8 cellular contexts compared by ENCODE assay signal in genomic region chr10:5692476-5693358, GRCh38. TPM values are rescaled to one million over a fixed set of nuclear protein-coding genes. Genes with fewer than 3 reads are reported as not detected.
DNase-seq lines count a peak whose midpoint lies in the region; ATAC-seq and TF ChIP-seq lines count a peak whose summit lies in the region.

No MANE protein-coding gene starts in this region.

- peak overlapping the region; percentile 78 for H3K4me3 ChIP-seq in DOHH2 (ENCODE audit: low read length)
- H3K4me3 ChIP-seq in neutrophil (ENCODE audit: low read depth in 1 of 2, low read length in 1 of 2) = peak overlapping the region; percentile 40 to 59
- peak overlapping the region; percentile 68 to 73 (median 70) for H3K4me3 ChIP-seq in subcutaneous abdominal adipose tissue (ENCODE audit: low read depth in 1 of 5, low read length in 5 of 5)

- H3K27me3 ChIP-seq in DOHH2 (ENCODE audit: control insufficient read depth, low read length) (no peaks in the 10 kb centered on the region), foreskin keratinocyte (no peaks in the 10 kb centered on the region), neutrophil (no peaks in the 10 kb centered on the region), subcutaneous abdominal adipose tissue (ENCODE audit: control insufficient read depth in 5 of 5, insufficient read depth in 4 of 5, low read length in 5 of 5) (no peaks in the 10 kb centered on the region)

- H4K20me1 ChIP-seq in DOHH2 (ENCODE audit: control insufficient read depth, insufficient read depth, low read depth, low read length) = 0 out of 2 replicates have a peak, but pooled peaks cover 8% of the 10 kb centered on the region

- H3K9me3 Mint-ChIP-seq in activated T-helper 2 cell treated with anti-CD3 and anti-CD28 coated beads, Interferon-gamma antibody, Interleukin-2, Interleukin-4, amounts not matched to agents 10 μg/mL and 5 μg/mL and 100 μg/mL, durations not matched to agents 14 hours and 24 hours and 36 hours = no peaks in the 10 kb centered on the region

- H3K4me3 Mint-ChIP-seq in activated T-helper 2 cell treated with anti-CD3 and anti-CD28 coated beads, Interferon-gamma antibody, Interleukin-2, Interleukin-4, amounts not matched to agents 10 μg/mL and 5 μg/mL and 100 μg/mL, durations not matched to agents 14 hours and 24 hours and 36 hours (ENCODE audit: low read depth) = peak overlapping the region; percentile 80

- H3K4me1 ChIP-seq in DOHH2 (ENCODE audit: control insufficient read depth, low read length) (peaks cover 63% of the 10 kb centered on the region), foreskin keratinocyte (peaks cover 19% of the 10 kb centered on the region), neutrophil (ENCODE audit: control insufficient read depth in 1 of 2, insufficient read depth in 1 of 2, low read depth in 1 of 2, low read length in 1 of 2) (peaks cover 27 to 36% of the 10 kb centered on the region in 2 experiments), subcutaneous abdominal adipose tissue (ENCODE audit: control insufficient read depth in 5 of 5, insufficient read depth in 5 of 5, low read length in 5 of 5) (peaks cover 2 to 16% (median 15%) of the 10 kb centered on the region in 5 donors)

- H3K9me2 ChIP-seq in DOHH2 (replicated peaks; ENCODE audit: control insufficient read depth, low read length) = no peaks in the 10 kb centered on the region

- H3K9me3 ChIP-seq in DOHH2 (ENCODE audit: control insufficient read depth, insufficient read depth, low read length) = no peaks in the 10 kb centered on the region
- no peaks in the 10 kb centered on the region for H3K9me3 ChIP-seq in neutrophil
- H3K9me3 ChIP-seq in subcutaneous abdominal adipose tissue (ENCODE audit: control insufficient read depth in 5 of 5, low read length in 5 of 5) = no peaks in the 10 kb centered on the region

- peaks cover 92% of the 10 kb centered on the region for H3K36me3 ChIP-seq in DOHH2 (ENCODE audit: control insufficient read depth, low read length)
- no peaks in the 10 kb centered on the region for H3K36me3 ChIP-seq in neutrophil
- H3K36me3 ChIP-seq in subcutaneous abdominal adipose tissue (ENCODE audit: control insufficient read depth in 5 of 5, insufficient read depth in 5 of 5, low read length in 5 of 5) = no peaks in the 10 kb centered on the region

- DNase-seq in NCI-H1092 treated with DMSO at 0.1 percent for 48 hours (lab: John Stamatoyannopoulos, UW) = peak; percentile 30
- DNase-seq in activated T-helper 2 cell treated with anti-CD3 and anti-CD28 coated beads, Interferon-gamma antibody, Interleukin-2, Interleukin-4, amounts not matched to agents 10 μg/mL and 5 μg/mL and 100 μg/mL, durations not matched to agents 14 hours and 24 hours and 36 hours (ENCODE audit: low spot score) = peak; percentile 45
- peak in 1 of 2 donors; percentile 22 for DNase-seq in foreskin keratinocyte
- DNase-seq in ureter (ENCODE audit: low spot score) = no peak

- peaks cover 25% of the 10 kb centered on the region for H3K36me3 Mint-ChIP-seq in activated T-helper 2 cell treated with anti-CD3 and anti-CD28 coated beads, Interferon-gamma antibody, Interleukin-2, Interleukin-4, amounts not matched to agents 10 μg/mL and 5 μg/mL and 100 μg/mL, durations not matched to agents 14 hours and 24 hours and 36 hours (ENCODE audit: low read depth)

- H3F3A ChIP-seq in DOHH2 (ENCODE audit: control insufficient read depth, insufficient read depth) = peaks cover 62% of the 10 kb centered on the region

- H3K4me2 ChIP-seq in DOHH2 (ENCODE audit: low read length) = peak overlapping the region; percentile 97

- peak overlapping the region in 4 of 5 donors; percentile 55 to 76 (median 73) for H3K9ac ChIP-seq in subcutaneous abdominal adipose tissue (ENCODE audit: low read length in 5 of 5)

- intact Hi-C loops in activated T-helper 2 cell treated with anti-CD3 and anti-CD28 coated beads, Interferon-gamma antibody, Interleukin-2, Interleukin-4, amounts not matched to agents 10 μg/mL and 5 μg/mL and 100 μg/mL, durations not matched to agents 14 hours and 24 hours and 36 hours (cut with micrococcal nuclease) = no loop called here

- H3K4me1 Mint-ChIP-seq in activated T-helper 2 cell treated with anti-CD3 and anti-CD28 coated beads, Interferon-gamma antibody, Interleukin-2, Interleukin-4, amounts not matched to agents 10 μg/mL and 5 μg/mL and 100 μg/mL, durations not matched to agents 14 hours and 24 hours and 36 hours (ENCODE audit: low read depth) = peaks cover 54% of the 10 kb centered on the region

- TF ChIP-seq CTCF in DOHH2 (IDR thresholded peaks at IDR 0.05; ENCODE audit: low read depth, low read length, poor library complexity, severe bottlenecking) (no peak), foreskin keratinocyte (conservative IDR thresholded peaks at IDR 0.05) (no peak), neutrophil (IDR thresholded peaks at IDR 0.05) (no peak)

- H3K27ac Mint-ChIP-seq in activated T-helper 2 cell treated with anti-CD3 and anti-CD28 coated beads, Interferon-gamma antibody, Interleukin-2, Interleukin-4, amounts not matched to agents 10 μg/mL and 5 μg/mL and 100 μg/mL, durations not matched to agents 14 hours and 24 hours and 36 hours = peak overlapping the region; percentile 66

- peaks cover 100% of the 10 kb centered on the region for H3K79me2 ChIP-seq in DOHH2 (ENCODE audit: control insufficient read depth, low read length)

- H3K27ac ChIP-seq in DOHH2 (ENCODE audit: low read depth, low read length) = peak overlapping the region; percentile 99
- peak overlapping the region; percentile 72 for H3K27ac ChIP-seq in foreskin keratinocyte
- H3K27ac ChIP-seq in neutrophil = peak overlapping the region; percentile 77
- H3K27ac ChIP-seq in subcutaneous abdominal adipose tissue (ENCODE audit: low read depth, low read length) = no peak overlapping the region

- H3K27me3 Mint-ChIP-seq in activated T-helper 2 cell treated with anti-CD3 and anti-CD28 coated beads, Interferon-gamma antibody, Interleukin-2, Interleukin-4, amounts not matched to agents 10 μg/mL and 5 μg/mL and 100 μg/mL, durations not matched to agents 14 hours and 24 hours and 36 hours (ENCODE audit: low read depth) = no peaks in the 10 kb centered on the region

- peak; percentile 78 for ATAC-seq in GM21717 (IDR thresholded peaks at IDR 0.05; ENCODE audit: unreplicated experiment)
- peak; percentile 84 for ATAC-seq in foreskin keratinocyte

RNA-seq across cellular contexts. Expression of gene TASOR2, which starts 8.1 kb away (rescaled TPM):
- total RNA-seq in activated T-helper 2 cell treated with anti-CD3 and anti-CD28 coated beads, Interferon-gamma antibody, Interleukin-2, Interleukin-4, amounts not matched to agents 10 μg/mL and 5 μg/mL and 100 μg/mL, durations not matched to agents 14 hours and 24 hours and 36 hours = 60.1 and 68.7 TPM in 2 replicates
- total RNA-seq in foreskin keratinocyte (52.7 and 58.4 TPM in 2 replicates), ureter (99.2 TPM)
- polyA plus RNA-seq in foreskin keratinocyte = 9.7 and 10.5 TPM in 2 replicates

RNA-seq across cellular contexts. Expression of gene ASB13, which starts 26.3 kb away (rescaled TPM):
- 15.2 and 15.5 TPM in 2 replicates for total RNA-seq in activated T-helper 2 cell treated with anti-CD3 and anti-CD28 coated beads, Interferon-gamma antibody, Interleukin-2, Interleukin-4, amounts not matched to agents 10 μg/mL and 5 μg/mL and 100 μg/mL, durations not matched to agents 14 hours and 24 hours and 36 hours
- total RNA-seq in foreskin keratinocyte = 15.6 and 16.6 TPM in 2 replicates
- polyA plus RNA-seq in foreskin keratinocyte = 14.3 and 16.6 TPM in 2 replicates
- 33.8 TPM for total RNA-seq in ureter
